ENCODE assay signal across 10 cellular contexts in genomic region chr17:12342609-12343248, GRCh38.
DNase-seq lines count a peak whose midpoint lies in the region; ATAC-seq and TF ChIP-seq lines count a peak whose summit lies in the region.
"Had no signal": no experiment of that assay in that cellular context is flagged by ENCODE, and none has a peak within 500 bp of the region (broad histone marks: within the 10 kb centered on the region; RNA-seq: fewer than 3 reads in every experiment).

No MANE protein-coding gene starts in this region.

- 80 to 100% methylated on average over 2 to 7 of the region's 7 CpGs for WGBS in endodermal cell (ENCODE audit: insufficient coverage in 1 of 2, insufficient read length in 1 of 2), 2 experiments
- 52 to 68% (median 59%) methylated on average over 7 of the region's 7 CpGs for WGBS in spleen, 5 donors

- TF ChIP-seq POLR2A in spleen (IDR thresholded peaks at IDR 0.05) = no peak

- H3K9me3 ChIP-seq in endodermal cell (ENCODE audit: control insufficient read depth, low read length) (no peaks in the 10 kb centered on the region), spleen (peaks cover 0 to 5% (median 0%) of the 10 kb centered on the region in 8 donors)

- no peak overlapping the region for H3K4me3 ChIP-seq in endodermal cell (ENCODE audit: low read length)
- no peak overlapping the region for H3K4me3 ChIP-seq in spleen

- no peaks in the 10 kb centered on the region for H3K4me1 ChIP-seq in endodermal cell (ENCODE audit: control insufficient read depth, insufficient read depth, low read length)
- no peaks in the 10 kb centered on the region for H3K4me1 ChIP-seq in spleen

- intact Hi-C loops in activated CD4-positive, alpha-beta memory T cell treated with anti-CD3 and anti-CD28 coated beads for 36 hours (cut with micrococcal nuclease) = no loop called here
- intact Hi-C loops in spleen (cut with DNase I; ENCODE audit: low total_unique reads) (no loop called here), natural killer cell (cut with micrococcal nuclease) (no loop called here)

- TF ChIP-seq CTCF in endodermal cell (conservative IDR thresholded peaks at IDR 0.05) = peak; percentile 91
- TF ChIP-seq CTCF in spleen (IDR thresholded peaks at IDR 0.05 in 8 of 11, conservative IDR thresholded peaks at IDR 0.05 in 3 of 11) = peak in 6 of 11 experiments; percentile 5 to 42 (median 26)
- no peak for TF ChIP-seq CTCF in natural killer cell (IDR thresholded peaks at IDR 0.05)

- no peaks in the 10 kb centered on the region for H3K9me3 Mint-ChIP-seq in activated CD4-positive, alpha-beta memory T cell treated with anti-CD3 and anti-CD28 coated beads for 36 hours
- peaks cover 2% of the 10 kb centered on the region for H3K9me3 Mint-ChIP-seq in activated CD4-positive, alpha-beta memory T cell treated with anti-CD3 and anti-CD28 coated beads, Interleukin-2, amount 10 ng/mL, durations not matched to agents 7 days and 5 days
- no peaks in the 10 kb centered on the region for H3K9me3 Mint-ChIP-seq in endodermal cell
- peaks cover 9 to 17% of the 10 kb centered on the region in 2 donors for H3K9me3 Mint-ChIP-seq in natural killer cell

- no peaks in the 10 kb centered on the region for H3K4me1 Mint-ChIP-seq in activated CD4-positive, alpha-beta memory T cell treated with anti-CD3 and anti-CD28 coated beads for 36 hours (ENCODE audit: low read depth)
- H3K4me1 Mint-ChIP-seq in activated CD4-positive, alpha-beta memory T cell treated with anti-CD3 and anti-CD28 coated beads, Interleukin-2, amount 10 ng/mL, durations not matched to agents 7 days and 5 days = no peaks in the 10 kb centered on the region
- no peaks in the 10 kb centered on the region for H3K4me1 Mint-ChIP-seq in endodermal cell
- no peaks in the 10 kb centered on the region for H3K4me1 Mint-ChIP-seq in natural killer cell

- ATAC-seq in natural killer cell = no peak
- ATAC-seq in HG03460 (IDR thresholded peaks at IDR 0.05; ENCODE audit: unreplicated experiment) = no peak
- ATAC-seq in HG03045 (IDR thresholded peaks at IDR 0.05; ENCODE audit: unreplicated experiment) = no peak

- H3K27ac Mint-ChIP-seq in activated CD4-positive, alpha-beta memory T cell treated with anti-CD3 and anti-CD28 coated beads for 36 hours = no peak overlapping the region
- no peak overlapping the region for H3K27ac Mint-ChIP-seq in activated CD4-positive, alpha-beta memory T cell treated with anti-CD3 and anti-CD28 coated beads, Interleukin-2, amount 10 ng/mL, durations not matched to agents 7 days and 5 days
- H3K27ac Mint-ChIP-seq in endodermal cell = no peak overlapping the region
- no peak overlapping the region for H3K27ac Mint-ChIP-seq in natural killer cell

- H3K36me3 Mint-ChIP-seq in activated CD4-positive, alpha-beta memory T cell treated with anti-CD3 and anti-CD28 coated beads for 36 hours = no peaks in the 10 kb centered on the region
- H3K36me3 Mint-ChIP-seq in activated CD4-positive, alpha-beta memory T cell treated with anti-CD3 and anti-CD28 coated beads, Interleukin-2, amount 10 ng/mL, durations not matched to agents 7 days and 5 days (ENCODE audit: low read depth) = no peaks in the 10 kb centered on the region
- no peaks in the 10 kb centered on the region for H3K36me3 Mint-ChIP-seq in endodermal cell (ENCODE audit: low read depth)
- H3K36me3 Mint-ChIP-seq in natural killer cell = peaks cover 7% of the 10 kb centered on the region

- H3K27me3 ChIP-seq in endodermal cell (ENCODE audit: control insufficient read depth, insufficient read depth, low read length, poor library complexity, severe bottlenecking) = no peaks in the 10 kb centered on the region
- H3K27me3 ChIP-seq in spleen (replicated peaks in 1 of 7) = no peaks in the 10 kb centered on the region

- H3K36me3 ChIP-seq in endodermal cell (ENCODE audit: control insufficient read depth, insufficient read depth, low read length) (no peaks in the 10 kb centered on the region), spleen (no peaks in the 10 kb centered on the region)

- H3K9ac ChIP-seq in endodermal cell (ENCODE audit: extremely low read depth, low read length, poor library complexity, severe bottlenecking) = no peak overlapping the region

- POLR2A ChIA-PET in activated CD4-positive, alpha-beta memory T cell treated with anti-CD3 and anti-CD28 coated beads for 36 hours (lab: Charles Lee) = no interaction called here
- POLR2A ChIA-PET in activated CD4-positive, alpha-beta memory T cell treated with anti-CD3 and anti-CD28 coated beads, Interleukin-2, amount 10 ng/mL, durations not matched to agents 7 days and 5 days (lab: Charles Lee) = interaction anchor here (0.6 kb wide), 1 partner anchor 94 kb away, joined by 4 read pairs; no protein-coding TSS in a partner anchor

- no peaks in the 10 kb centered on the region for H3K27me3 Mint-ChIP-seq in activated CD4-positive, alpha-beta memory T cell treated with anti-CD3 and anti-CD28 coated beads for 36 hours
- H3K27me3 Mint-ChIP-seq in activated CD4-positive, alpha-beta memory T cell treated with anti-CD3 and anti-CD28 coated beads, Interleukin-2, amount 10 ng/mL, durations not matched to agents 7 days and 5 days = no peaks in the 10 kb centered on the region
- H3K27me3 Mint-ChIP-seq in endodermal cell (ENCODE audit: insufficient read depth) (no peaks in the 10 kb centered on the region), natural killer cell (ENCODE audit: low read depth in 2 of 2) (no peaks in the 10 kb centered on the region)

- H3K4me3 Mint-ChIP-seq in activated CD4-positive, alpha-beta memory T cell treated with anti-CD3 and anti-CD28 coated beads for 36 hours = no peak overlapping the region
- H3K4me3 Mint-ChIP-seq in activated CD4-positive, alpha-beta memory T cell treated with anti-CD3 and anti-CD28 coated beads, Interleukin-2, amount 10 ng/mL, durations not matched to agents 7 days and 5 days = no peak overlapping the region
- no peak overlapping the region for H3K4me3 Mint-ChIP-seq in endodermal cell
- no peak overlapping the region for H3K4me3 Mint-ChIP-seq in natural killer cell

- H3K27ac ChIP-seq in endodermal cell (ENCODE audit: low read depth, low read length) (no peak overlapping the region), spleen (no peak overlapping the region)

- DNase-seq in activated CD4-positive, alpha-beta memory T cell treated with anti-CD3 and anti-CD28 coated beads for 36 hours = peak; percentile 18
- DNase-seq in activated CD4-positive, alpha-beta memory T cell treated with anti-CD3 and anti-CD28 coated beads, Interleukin-2, amount 10 ng/mL, durations not matched to agents 7 days and 5 days = no peak
- peak; percentile 14 for DNase-seq in HuH-7 (ENCODE audit: low spot score)
- peak; percentile 96 for DNase-seq in endodermal cell
- DNase-seq in spleen = no peak
- no peak for DNase-seq in natural killer cell
- DNase-seq: occipital lobe, T-helper 2 cell had no signal

- CTCF ChIA-PET in activated CD4-positive, alpha-beta memory T cell treated with anti-CD3 and anti-CD28 coated beads for 36 hours (lab: Charles Lee) = no interaction called here
- CTCF ChIA-PET in activated CD4-positive, alpha-beta memory T cell treated with anti-CD3 and anti-CD28 coated beads, Interleukin-2, amount 10 ng/mL, durations not matched to agents 7 days and 5 days (lab: Charles Lee) = no interaction called here

Comparison
In these comparisons a context has a peak if more than half of its experiments do, and no peak if none do; other contexts are left out.
1. DNase-seq: peak in activated CD4-positive, alpha-beta memory T cell treated with anti-CD3 and anti-CD28 coated beads for 36 hours (single experiment), HuH-7 (single experiment) and endodermal cell (single experiment); none in activated CD4-positive, alpha-beta memory T cell treated with anti-CD3 and anti-CD28 coated beads, Interleukin-2, amount 10 ng/mL, durations not matched to agents 7 days and 5 days (single experiment), spleen (single experiment) and natural killer cell (single experiment).